Comparison of ENCODE assay signal across 1 cellular context in the genomic region with DNA sequence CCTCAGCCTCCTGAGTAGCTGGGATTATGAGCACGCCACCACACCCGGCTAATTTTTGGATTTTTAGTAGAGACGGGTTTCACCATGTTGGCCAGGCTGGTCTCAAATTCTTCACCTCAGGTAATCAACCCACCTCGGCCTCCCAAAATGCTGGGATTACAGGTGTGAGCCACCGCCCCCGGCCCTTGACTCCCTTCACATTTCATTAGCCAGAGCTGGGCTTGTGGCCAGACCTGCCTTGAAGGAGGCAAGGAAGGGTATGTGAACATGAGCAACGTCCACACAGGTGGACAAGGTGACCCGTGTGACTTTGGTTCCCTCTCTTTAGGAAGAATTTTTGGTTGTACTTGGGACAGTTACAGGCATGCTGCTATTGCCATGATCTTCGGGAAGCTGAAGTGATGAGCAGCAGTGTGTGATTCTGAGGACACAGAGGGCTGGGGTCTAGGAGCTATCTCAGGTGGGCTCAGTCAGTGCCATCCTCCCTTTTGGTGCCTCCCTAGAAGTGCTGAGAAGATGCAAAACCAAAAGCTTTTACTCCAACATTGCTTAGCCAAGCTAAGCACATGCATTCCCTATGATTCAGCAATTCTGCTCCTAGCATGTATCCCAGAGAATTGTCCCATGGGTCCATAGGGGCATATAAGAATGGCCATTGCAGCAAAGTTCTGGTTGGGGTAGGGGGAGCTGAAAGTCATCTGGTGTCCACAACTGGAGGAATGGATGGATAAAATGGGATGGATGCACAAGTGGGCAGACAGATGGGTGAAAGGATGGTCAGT.
TF ChIP-seq lines count a peak whose summit lies in the region.

No MANE protein-coding gene starts in this region.

TF ChIP-seq in A549, 52 proteins besides CTCF, POLR2A, EP300 and RAD21:
- no peak for TF ChIP-seq ESRRA (IDR thresholded peaks at IDR 0.05; ENCODE audit: borderline replicate concordance, low read length)
- TF ChIP-seq PHF8 (IDR thresholded peaks at IDR 0.05; ENCODE audit: borderline replicate concordance, low read depth) = no peak
- TF ChIP-seq MAZ (IDR thresholded peaks at IDR 0.05; ENCODE audit: borderline replicate concordance, low read depth, low read length) = no peak
- TF ChIP-seq, protein P1, sequence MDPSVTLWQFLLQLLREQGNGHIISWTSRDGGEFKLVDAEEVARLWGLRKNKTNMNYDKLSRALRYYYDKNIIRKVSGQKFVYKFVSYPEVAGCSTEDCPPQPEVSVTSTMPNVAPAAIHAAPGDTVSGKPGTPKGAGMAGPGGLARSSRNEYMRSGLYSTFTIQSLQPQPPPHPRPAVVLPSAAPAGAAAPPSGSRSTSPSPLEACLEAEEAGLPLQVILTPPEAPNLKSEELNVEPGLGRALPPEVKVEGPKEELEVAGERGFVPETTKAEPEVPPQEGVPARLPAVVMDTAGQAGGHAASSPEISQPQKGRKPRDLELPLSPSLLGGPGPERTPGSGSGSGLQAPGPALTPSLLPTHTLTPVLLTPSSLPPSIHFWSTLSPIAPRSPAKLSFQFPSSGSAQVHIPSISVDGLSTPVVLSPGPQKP (IDR thresholded peaks at IDR 0.05; ENCODE audit: low read depth, low read length) = no peak
- TF ChIP-seq ZC3H11A (IDR thresholded peaks at IDR 0.05) = no peak
- TF ChIP-seq, protein P2, sequence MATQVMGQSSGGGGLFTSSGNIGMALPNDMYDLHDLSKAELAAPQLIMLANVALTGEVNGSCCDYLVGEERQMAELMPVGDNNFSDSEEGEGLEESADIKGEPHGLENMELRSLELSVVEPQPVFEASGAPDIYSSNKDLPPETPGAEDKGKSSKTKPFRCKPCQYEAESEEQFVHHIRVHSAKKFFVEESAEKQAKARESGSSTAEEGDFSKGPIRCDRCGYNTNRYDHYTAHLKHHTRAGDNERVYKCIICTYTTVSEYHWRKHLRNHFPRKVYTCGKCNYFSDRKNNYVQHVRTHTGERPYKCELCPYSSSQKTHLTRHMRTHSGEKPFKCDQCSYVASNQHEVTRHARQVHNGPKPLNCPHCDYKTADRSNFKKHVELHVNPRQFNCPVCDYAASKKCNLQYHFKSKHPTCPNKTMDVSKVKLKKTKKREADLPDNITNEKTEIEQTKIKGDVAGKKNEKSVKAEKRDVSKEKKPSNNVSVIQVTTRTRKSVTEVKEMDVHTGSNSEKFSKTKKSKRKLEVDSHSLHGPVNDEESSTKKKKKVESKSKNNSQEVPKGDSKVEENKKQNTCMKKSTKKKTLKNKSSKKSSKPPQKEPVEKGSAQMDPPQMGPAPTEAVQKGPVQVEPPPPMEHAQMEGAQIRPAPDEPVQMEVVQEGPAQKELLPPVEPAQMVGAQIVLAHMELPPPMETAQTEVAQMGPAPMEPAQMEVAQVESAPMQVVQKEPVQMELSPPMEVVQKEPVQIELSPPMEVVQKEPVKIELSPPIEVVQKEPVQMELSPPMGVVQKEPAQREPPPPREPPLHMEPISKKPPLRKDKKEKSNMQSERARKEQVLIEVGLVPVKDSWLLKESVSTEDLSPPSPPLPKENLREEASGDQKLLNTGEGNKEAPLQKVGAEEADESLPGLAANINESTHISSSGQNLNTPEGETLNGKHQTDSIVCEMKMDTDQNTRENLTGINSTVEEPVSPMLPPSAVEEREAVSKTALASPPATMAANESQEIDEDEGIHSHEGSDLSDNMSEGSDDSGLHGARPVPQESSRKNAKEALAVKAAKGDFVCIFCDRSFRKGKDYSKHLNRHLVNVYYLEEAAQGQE (IDR thresholded peaks at IDR 0.05) = no peak
- TF ChIP-seq MAFK (IDR thresholded peaks at IDR 0.05; ENCODE audit: partially characterized antibody) = peak; percentile 41
- no peak for TF ChIP-seq RCOR1 (IDR thresholded peaks at IDR 0.05; ENCODE audit: low read depth, low read length)
- no peak for TF ChIP-seq CHD4 (IDR thresholded peaks at IDR 0.05; ENCODE audit: borderline replicate concordance)
